In genomic region chr1:86757272-86757984, GRCh38 we compare ENCODE assay signal across 13 cellular contexts. TPM values are rescaled to one million over a fixed set of nuclear protein-coding genes. Genes with fewer than 3 reads are reported as not detected.
A peak's percentile ranks its signal among the peaks of the same experiment; 100 is the strongest.
DNase-seq lines count a peak whose midpoint lies in the region; ATAC-seq and TF ChIP-seq lines count a peak whose summit lies in the region.
"Had no signal": no experiment of that assay in that cellular context is flagged by ENCODE, and none has a peak within 500 bp of the region (broad histone marks: within the 10 kb centered on the region; RNA-seq: fewer than 3 reads in every experiment).

No MANE protein-coding gene starts in this region.

- H3K27ac ChIP-seq in prostate gland: no peak overlapping the region

- intact Hi-C loops in prostate gland (cut with DNase I): no loop called here

- DNase-seq in Ammon's horn (ENCODE audit: low spot score): peak; percentile 61
- peak; percentile 72 for DNase-seq in NOMO-1 treated with DMSO at 0.1 percent for 48 hours (lab: John Stamatoyannopoulos, UW; ENCODE audit: unreplicated experiment)
- peak; percentile 93 for DNase-seq in fibroblast of pulmonary artery (ENCODE audit: low read depth)
- peak; percentile 16 for DNase-seq in prostate gland (ENCODE audit: low spot score)
- no peak for DNase-seq in GM10266 (ENCODE audit: extremely low spot score)
- DNase-seq in superior temporal gyrus (ENCODE audit: extremely low spot score): no peak
- DNase-seq: activated naive CD4-positive, alpha-beta T cell treated with anti-CD3 and anti-CD28 coated beads, Interleukin-2, amount 10 ng/mL, durations not matched to agents 7 days and 5 days; CD8-positive, alpha-beta memory T cell; effector memory CD4-positive, alpha-beta T cell; NCI-H1694; transverse colon had no signal

- H3K27me3 ChIP-seq in prostate gland (replicated peaks; ENCODE audit: insufficient read depth): no peaks in the 10 kb centered on the region
- H3K27me3 ChIP-seq: transverse colon had no signal

- ATAC-seq in HG02852 (IDR thresholded peaks at IDR 0.05; ENCODE audit: unreplicated experiment) (no peak), HG03460 (IDR thresholded peaks at IDR 0.05; ENCODE audit: unreplicated experiment) (no peak)

- WGBS in prostate gland: 46% methylated on average over 14 of the region's 14 CpGs

- no peaks in the 10 kb centered on the region for H3K9me3 ChIP-seq in prostate gland
- H3K9me3 ChIP-seq: transverse colon had no signal

- H3K4me3 ChIP-seq in fibroblast of pulmonary artery (replicated peaks; ENCODE audit: low read depth, low read length): no peak overlapping the region
- no peak overlapping the region for H3K4me3 ChIP-seq in prostate gland
- H3K4me3 ChIP-seq: transverse colon had no signal

- TF ChIP-seq CTCF in fibroblast of pulmonary artery (IDR thresholded peaks at IDR 0.05; ENCODE audit: low read length, missing control alignments) (no peak), prostate gland (IDR thresholded peaks at IDR 0.05) (no peak), GM10266 (IDR thresholded peaks at IDR 0.05; ENCODE audit: control insufficient read depth, insufficient read depth, low read depth, missing control alignments) (no peak)

- no peak for TF ChIP-seq POLR2A in prostate gland (IDR thresholded peaks at IDR 0.05)

- no peaks in the 10 kb centered on the region for H3K36me3 ChIP-seq in prostate gland
- H3K36me3 ChIP-seq: transverse colon had no signal

- no peaks in the 10 kb centered on the region for H3K4me1 ChIP-seq in prostate gland (replicated peaks)

RNA-seq across cellular contexts. Expression of gene SH3GLB1, which starts 53.1 kb away (rescaled TPM):
- total RNA-seq in prostate gland: 10 to 100 TPM; 26.9 to 44.0 TPM

Comparison
In these comparisons a context has a peak if more than half of its experiments do, and no peak if none do; other contexts are left out.
1. DNase-seq: peak in Ammon's horn (single experiment), NOMO-1 treated with DMSO at 0.1 percent for 48 hours (single experiment), fibroblast of pulmonary artery (single experiment) and prostate gland (single experiment); none in GM10266 (single experiment) and superior temporal gyrus (single experiment).